In genomic region chr19:43445426-43445825, GRCh38 we compare ENCODE assay signal across 1 cellular context.
TF ChIP-seq lines count a peak whose summit lies in the region.

No MANE protein-coding gene starts in this region.

TF ChIP-seq in K562, 482 proteins besides CTCF, POLR2A, EP300 and RAD21 (continued from another document and continues in another):
- no peak for TF ChIP-seq ZFP91 (CRISPR knock-in tag; IDR thresholded peaks at IDR 0.05)
- TF ChIP-seq UBTF (IDR thresholded peaks at IDR 0.05; ENCODE audit: borderline replicate concordance in 1 of 2, low read depth in 2 of 2, low read length in 2 of 2): no peak
- TF ChIP-seq POLR2B (IDR thresholded peaks at IDR 0.05; ENCODE audit: low read depth, partially characterized antibody): no peak
- TF ChIP-seq DIDO1 (tag; IDR thresholded peaks at IDR 0.05; ENCODE audit: low read depth): no peak
- no peak for TF ChIP-seq SAP30 (IDR thresholded peaks at IDR 0.05; ENCODE audit: borderline replicate concordance, insufficient read depth, low read depth, low read length, poor library complexity, severe bottlenecking)
- TF ChIP-seq KDM5B (IDR thresholded peaks at IDR 0.05; ENCODE audit: insufficient replicate concordance, low read depth, low read length): no peak
- TF ChIP-seq NCOA2 (IDR thresholded peaks at IDR 0.05; ENCODE audit: partially characterized antibody in 2 of 2): no peak
- TF ChIP-seq ZBTB2 (IDR thresholded peaks at IDR 0.05): no peak
- TF ChIP-seq ZNF589 (CRISPR knock-in tag; IDR thresholded peaks at IDR 0.05; ENCODE audit: low read depth): peak; percentile 32; the same call in 1 of the 2 replicates
- no peak for TF ChIP-seq POLR3G (IDR thresholded peaks at IDR 0.05; ENCODE audit: extremely low read depth, insufficient read length, insufficient replicate concordance)
- no peak for TF ChIP-seq ZNF586 (CRISPR knock-in tag; conservative IDR thresholded peaks at IDR 0.05)
- no peak for TF ChIP-seq TEAD4 (IDR thresholded peaks at IDR 0.05; ENCODE audit: low read length)
- no peak for TF ChIP-seq TEAD4 (CRISPR knock-in tag; IDR thresholded peaks at IDR 0.05; ENCODE audit: borderline replicate concordance)
- TF ChIP-seq ATF3 (IDR thresholded peaks at IDR 0.05): no peak
- TF ChIP-seq ATF3 (CRISPR knock-in tag; conservative IDR thresholded peaks at IDR 0.05): no peak
- no peak for TF ChIP-seq SUPT5H (IDR thresholded peaks at IDR 0.05)
- TF ChIP-seq AFF1 (IDR thresholded peaks at IDR 0.05; ENCODE audit: low read depth in 1 of 2, partially characterized antibody in 2 of 2): no peak
- TF ChIP-seq TAF1 (IDR thresholded peaks at IDR 0.05; ENCODE audit: control insufficient read depth, extremely low read depth, insufficient read depth, low read length, severe bottlenecking): no peak
- TF ChIP-seq ZNF57 (CRISPR knock-in tag; IDR thresholded peaks at IDR 0.05): no peak
- no peak for TF ChIP-seq ZNF253 (CRISPR knock-in tag; conservative IDR thresholded peaks at IDR 0.05)
- no peak for TF ChIP-seq WHSC1 (IDR thresholded peaks at IDR 0.05; ENCODE audit: low read length)
- no peak for TF ChIP-seq HOXB6 (CRISPR knock-in tag; IDR thresholded peaks at IDR 0.05; ENCODE audit: borderline replicate concordance)
- no peak for TF ChIP-seq E4F1 (CRISPR knock-in tag; IDR thresholded peaks at IDR 0.05; ENCODE audit: borderline replicate concordance)
- no peak for TF ChIP-seq ZBED1 (IDR thresholded peaks at IDR 0.05)
- TF ChIP-seq THRA (IDR thresholded peaks at IDR 0.05): no peak
- TF ChIP-seq CHD2 (IDR thresholded peaks at IDR 0.05; ENCODE audit: low read depth, low read length): no peak
- no peak for TF ChIP-seq LCOR (CRISPR knock-in tag; IDR thresholded peaks at IDR 0.05)
- TF ChIP-seq MTA2 (IDR thresholded peaks at IDR 0.05; ENCODE audit: low read depth): no peak
- TF ChIP-seq ZNF408 (CRISPR knock-in tag; IDR thresholded peaks at IDR 0.05; ENCODE audit: low read depth): no peak
- no peak for TF ChIP-seq PRMT5 (CRISPR knock-in tag; IDR thresholded peaks at IDR 0.05)
- no peak for TF ChIP-seq SRSF1 (IDR thresholded peaks at IDR 0.05; ENCODE audit: low read depth, low read length)
- TF ChIP-seq USF1 (CRISPR knock-in tag; IDR thresholded peaks at IDR 0.05): no peak
- no peak for TF ChIP-seq CBX3 (IDR thresholded peaks at IDR 0.05; ENCODE audit: borderline replicate concordance in 1 of 2, low read length in 2 of 2)
- TF ChIP-seq GATAD2B (IDR thresholded peaks at IDR 0.05; ENCODE audit: borderline replicate concordance): no peak
- peak; percentile 72; the same call in 1 of the 2 replicates for TF ChIP-seq ZNF41 (CRISPR knock-in tag; conservative IDR thresholded peaks at IDR 0.05)
- TF ChIP-seq SMC3 (conservative IDR thresholded peaks at IDR 0.05; ENCODE audit: insufficient read depth, low read depth, low read length): no peak
- TF ChIP-seq GATA2 (CRISPR knock-in tag; IDR thresholded peaks at IDR 0.05): no peak
- TF ChIP-seq XRCC4 (IDR thresholded peaks at IDR 0.05; ENCODE audit: extremely low read depth, insufficient read depth, insufficient read length): no peak
- no peak for TF ChIP-seq TCF3 (CRISPR knock-in tag; IDR thresholded peaks at IDR 0.05)
- TF ChIP-seq ILF3 (IDR thresholded peaks at IDR 0.05; ENCODE audit: borderline replicate concordance): no peak
- peak; percentile 78 for TF ChIP-seq PYGO2 (tag; IDR thresholded peaks at IDR 0.05)
- TF ChIP-seq ZNF23 (CRISPR knock-in tag; IDR thresholded peaks at IDR 0.05): no peak
- no peak for TF ChIP-seq ZNF347 (CRISPR knock-in tag; IDR thresholded peaks at IDR 0.05; ENCODE audit: low read depth)
- peak; percentile 29; the same call in 1 of the 2 replicates for TF ChIP-seq ETV1 (tag; conservative IDR thresholded peaks at IDR 0.05; ENCODE audit: low read depth)
- no peak for TF ChIP-seq ZNF75A (CRISPR knock-in tag; IDR thresholded peaks at IDR 0.05)
- TF ChIP-seq CREB3 (tag; conservative IDR thresholded peaks at IDR 0.05; ENCODE audit: low read depth): peak; percentile 95
- TF ChIP-seq ZNF583 (CRISPR knock-in tag; IDR thresholded peaks at IDR 0.05): peak; percentile 73; the same call in 1 of the 2 replicates
- no peak for TF ChIP-seq EZH2 (IDR thresholded peaks at IDR 0.05; ENCODE audit: borderline replicate concordance, low read depth, low read length)
- TF ChIP-seq ZNF121 (CRISPR knock-in tag; conservative IDR thresholded peaks at IDR 0.05): no peak
- TF ChIP-seq ZNF146 (CRISPR knock-in tag; IDR thresholded peaks at IDR 0.05; ENCODE audit: unreplicated experiment): no peak
